9 cellular contexts compared by ENCODE assay signal in the genomic region with DNA sequence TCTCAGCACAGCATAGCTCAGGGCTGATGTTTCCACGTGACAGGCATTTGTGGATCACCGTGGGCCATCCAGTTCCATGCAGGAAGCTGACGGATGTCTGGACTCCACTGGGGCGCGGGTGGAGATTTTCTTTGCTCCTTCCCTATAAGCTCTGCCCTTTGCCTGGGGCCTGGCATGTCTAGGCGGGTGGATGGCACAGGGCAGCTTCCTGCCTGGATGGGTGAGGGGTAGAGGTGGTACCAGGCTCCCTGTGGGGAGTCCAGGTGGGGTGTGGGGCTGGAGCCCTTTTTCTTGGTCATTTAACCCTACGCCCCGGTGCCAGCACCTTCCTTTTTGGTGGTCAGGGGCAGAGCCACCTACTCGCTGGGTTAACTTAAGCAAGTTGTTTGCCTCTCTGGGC. TPM values are rescaled to one million over a fixed set of nuclear protein-coding genes. Genes with fewer than 3 reads are reported as not detected.
A peak's percentile ranks its signal among the peaks of the same experiment; 100 is the strongest.
DNase-seq lines count a peak whose midpoint lies in the region; ATAC-seq, FAIRE-seq and TF ChIP-seq lines count a peak whose summit lies in the region.
"Had no signal": no experiment of that assay in that cellular context is flagged by ENCODE, and none has a peak within 500 bp of the region (broad histone marks: within the 10 kb centered on the region; RNA-seq: fewer than 3 reads in every experiment).

No MANE protein-coding gene starts in this region.

- H2BK15ac ChIP-seq in H9 (ENCODE audit: low read depth, low read length): no peak overlapping the region

- BruUV-seq in mammary epithelial cell (replicated peaks; lab: Mats Ljungman, UMichigan): no TSS peak

- no peak overlapping the region for H4K5ac ChIP-seq in H9 (ENCODE audit: insufficient read length, low read depth, low read length)

- POLR2A ChIA-PET in HEK293T (lab: Yijun Ruan, JAX): interaction anchor here (0.6 kb wide), 1 partner anchor 10 kb away, joined by 3 read pairs; no protein-coding TSS in a partner anchor

- H3K27me3 ChIP-seq in H9 (ENCODE audit: insufficient read depth, low read length): no peaks in the 10 kb centered on the region; the same call in 1 of the 2 replicates
- no peaks in the 10 kb centered on the region for H3K27me3 ChIP-seq in mammary epithelial cell (ENCODE audit: insufficient read depth, low read length)
- H3K27me3 ChIP-seq: thyroid gland had no signal

- peaks cover 7% of the 10 kb centered on the region for H3K36me3 ChIP-seq in mammary epithelial cell (ENCODE audit: insufficient read depth, low read length)
- H3K36me3 ChIP-seq: thyroid gland had no signal

- H3K27ac Mint-ChIP-seq in H9: no peak overlapping the region
- peak overlapping the region; percentile 17 to 38 for H3K27ac Mint-ChIP-seq in natural killer cell treated with Interleukin-12 subunit alpha and Interleukin-12 subunit beta and Interleukin-15 and Interleukin-18, amount 100 ng/mL, for 72 hours

- H3K23me2 ChIP-seq in H9 (ENCODE audit: insufficient read length, low read depth, low read length, poor library complexity, severe bottlenecking): peaks cover 28% of the 10 kb centered on the region

- H3K18ac ChIP-seq in H9 (ENCODE audit: insufficient read length, low read depth, low read length): no peak overlapping the region

- H3K23ac ChIP-seq in H9 (ENCODE audit: insufficient read length, low read depth, low read length): no peak overlapping the region

- CTCF ChIA-PET in mammary epithelial cell (lab: Charles Lee; ENCODE audit: low non-redundant PET) (interaction anchor here (0.6 kb wide), 1 partner anchor 105 kb away, joined by 3 read pairs; no protein-coding TSS in a partner anchor), HEK293T (lab: Yijun Ruan, JAX) (no interaction called here)

- H4K91ac ChIP-seq in H9 (ENCODE audit: insufficient read length, low read depth, low read length): no peak overlapping the region

- H3K27ac ChIP-seq in 22Rv1: peak overlapping the region; percentile 82
- H3K27ac ChIP-seq in H9 (ENCODE audit: insufficient read length, low read depth, low read length): no peak overlapping the region
- peak overlapping the region; percentile 38 for H3K27ac ChIP-seq in mammary epithelial cell (ENCODE audit: insufficient read depth, low read depth, low read length)

- no peaks in the 10 kb centered on the region for H3K9me3 Mint-ChIP-seq in H9
- H3K9me3 Mint-ChIP-seq in natural killer cell treated with Interleukin-12 subunit alpha and Interleukin-12 subunit beta and Interleukin-15 and Interleukin-18, amount 100 ng/mL, for 72 hours: no peaks in the 10 kb centered on the region

- peak overlapping the region in 2 of 3 experiments; percentile 19 for H3K4me3 ChIP-seq in mammary epithelial cell (replicated peaks in 1 of 3; ENCODE audit: insufficient read depth in 1 of 3, low read depth in 2 of 3, low read length in 3 of 3)

- dilution Hi-C loops in mammary epithelial cell (cut with HindIII; ENCODE audit: low sequenced_read_pairs): no loop called here

- H4K20me1 ChIP-seq in H9 (ENCODE audit: control insufficient read depth, insufficient read depth, insufficient read length) (no peaks in the 10 kb centered on the region), mammary epithelial cell (ENCODE audit: insufficient read depth, low read length) (no peaks in the 10 kb centered on the region)

- H3T11ph ChIP-seq in H9 (ENCODE audit: low read length): no peak overlapping the region

- H3K9me3 ChIP-seq in H9 (ENCODE audit: control insufficient read depth, low read depth, low read length) (no peaks in the 10 kb centered on the region), mammary epithelial cell (replicated peaks; ENCODE audit: insufficient read depth, low read length) (no peaks in the 10 kb centered on the region)
- H3K9me3 ChIP-seq: thyroid gland had no signal

- no peak overlapping the region for H2BK20ac ChIP-seq in H9 (ENCODE audit: low read depth, low read length, poor library complexity, severe bottlenecking)

- H2AK5ac ChIP-seq in H9 (ENCODE audit: insufficient read length, low read length): no peak overlapping the region

- no peaks in the 10 kb centered on the region; a peak in 2 of 7 replicates for H3K36me3 Mint-ChIP-seq in H9 (ENCODE audit: insufficient read depth in 1 of 3, low read depth in 3 of 3)
- peaks cover 7% of the 10 kb centered on the region for H3K36me3 Mint-ChIP-seq in natural killer cell treated with Interleukin-12 subunit alpha and Interleukin-12 subunit beta and Interleukin-15 and Interleukin-18, amount 100 ng/mL, for 72 hours

- H3K79me1 ChIP-seq in H9 (ENCODE audit: insufficient read depth, low read depth, low read length, poor library complexity, severe bottlenecking): no peaks in the 10 kb centered on the region

- H3K79me2 ChIP-seq in H9 (ENCODE audit: insufficient read depth, low read length) (no peaks in the 10 kb centered on the region), mammary epithelial cell (ENCODE audit: insufficient read depth, low read length) (peaks cover 92% of the 10 kb centered on the region)

- H3K27me3 Mint-ChIP-seq in H9 (ENCODE audit: low read depth): peaks cover 32% of the 10 kb centered on the region
- no peaks in the 10 kb centered on the region for H3K27me3 Mint-ChIP-seq in natural killer cell treated with Interleukin-12 subunit alpha and Interleukin-12 subunit beta and Interleukin-15 and Interleukin-18, amount 100 ng/mL, for 72 hours

- DNase-seq in H9 (no peak), mammary epithelial cell (peak; percentile 53), GM19239 (ENCODE audit: insufficient read length, low spot score) (no peak), HEK293T (ENCODE audit: extremely low spot score) (no peak)
- no peak for DNase-seq in natural killer cell treated with Interleukin-12 subunit alpha and Interleukin-12 subunit beta and Interleukin-15 and Interleukin-18, amount 100 ng/mL, for 72 hours (ENCODE audit: low spot score)
- DNase-seq in central memory CD4-positive, alpha-beta T cell: no peak
- no peak for DNase-seq in activated CD4-positive, alpha-beta T cell treated with anti-CD3 and anti-CD28 coated beads, Interleukin-2, amount 50 U/mL, for 48 hours

- no peak overlapping the region for H4K8ac ChIP-seq in H9 (replicated peaks; ENCODE audit: insufficient read length, low read depth, low read length)

- H2BK5ac ChIP-seq in H9 (ENCODE audit: insufficient read length, low read length): no peak overlapping the region

- no peak overlapping the region for H3K56ac ChIP-seq in H9 (ENCODE audit: insufficient read length, low read depth, low read length)

- in situ Hi-C loops in mammary epithelial cell (cut with MboI; ENCODE audit: low sequenced_read_pairs in 2 of 2): no loop called here

- H3K4ac ChIP-seq in H9 (ENCODE audit: low read depth, low read length): no peak overlapping the region

- no peak overlapping the region for H2BK120ac ChIP-seq in H9 (ENCODE audit: low read depth, low read length, poor library complexity, severe bottlenecking)

- no peak overlapping the region for H2BK12ac ChIP-seq in H9 (ENCODE audit: insufficient read length, low read depth, low read length)

- intact Hi-C loops in mammary epithelial cell (cut with micrococcal nuclease): loop anchor here (1.0 kb wide), 1 partner anchor 12 kb away; no protein-coding TSS in a partner anchor

- no peak overlapping the region for H3K9ac ChIP-seq in H9 (ENCODE audit: extremely low read depth, insufficient read length, low read length)
- peak overlapping the region; percentile 44 for H3K9ac ChIP-seq in mammary epithelial cell (ENCODE audit: insufficient read depth, low read length)

- no peak overlapping the region for H2AFZ ChIP-seq in H9 (ENCODE audit: low read length)
- H2AFZ ChIP-seq in mammary epithelial cell (ENCODE audit: low read depth, low read length): peak overlapping the region; percentile 64

- peak overlapping the region in 1 of 2 experiments; percentile 38; a peak in 2 of 5 replicates for H3K4me3 Mint-ChIP-seq in H9
- no peak overlapping the region for H3K4me3 Mint-ChIP-seq in natural killer cell treated with Interleukin-12 subunit alpha and Interleukin-12 subunit beta and Interleukin-15 and Interleukin-18, amount 100 ng/mL, for 72 hours

- no peak for FAIRE-seq in GM19239 (lab: Jason Lieb, UNC)

- no peak overlapping the region for H3K14ac ChIP-seq in H9 (ENCODE audit: insufficient read depth, low read length)

- ATAC-seq in natural killer cell treated with Interleukin-12 subunit alpha and Interleukin-12 subunit beta and Interleukin-15 and Interleukin-18, amount 100 ng/mL, for 72 hours: no peak

- peaks cover 35 to 41% of the 10 kb centered on the region in 2 experiments for H3K4me1 Mint-ChIP-seq in H9
- H3K4me1 Mint-ChIP-seq in natural killer cell treated with Interleukin-12 subunit alpha and Interleukin-12 subunit beta and Interleukin-15 and Interleukin-18, amount 100 ng/mL, for 72 hours (ENCODE audit: low read depth in 2 of 2): peaks cover 28 to 36% of the 10 kb centered on the region in 2 donors

- no CpG with 5 or more reads among the region's 9 CpGs for WGBS in H9 (ENCODE audit: extremely low coverage, insufficient read length, low lambda C conversion rate)
- 0% methylated on average over 2 of the region's 9 CpGs for WGBS in mammary epithelial cell (ENCODE audit: low coverage, missing lambda C conversion rate)

- H3K4me2 ChIP-seq in H9 (ENCODE audit: insufficient read depth, insufficient read length, low read length): peak overlapping the region; percentile 63
- H3K4me2 ChIP-seq in mammary epithelial cell (ENCODE audit: insufficient read depth, low read depth, low read length): peak overlapping the region; percentile 69

- TF ChIP-seq CTCF in 22Rv1 (IDR thresholded peaks at IDR 0.05) (no peak), H9 (conservative IDR thresholded peaks at IDR 0.05) (no peak), mammary epithelial cell (conservative IDR thresholded peaks at IDR 0.05 in 1 of 2, IDR thresholded peaks at IDR 0.05 in 1 of 2; ENCODE audit: extremely low read depth in 1 of 2, insufficient read depth in 1 of 2, low read depth in 1 of 2, low read length in 2 of 2) (no peak)

- H3K4me1 ChIP-seq in H9 (ENCODE audit: insufficient read depth, low read length) (no peaks in the 10 kb centered on the region; the same call in 1 of the 2 replicates), mammary epithelial cell (ENCODE audit: insufficient read depth, low read length) (peaks cover 39% of the 10 kb centered on the region)

TF ChIP-seq in HEK293T, 16 proteins besides CTCF, POLR2A, EP300 and RAD21 (continues in another document):
- no peak for TF ChIP-seq L3MBTL2 (conservative IDR thresholded peaks at IDR 0.05)
- TF ChIP-seq, protein P1, sequence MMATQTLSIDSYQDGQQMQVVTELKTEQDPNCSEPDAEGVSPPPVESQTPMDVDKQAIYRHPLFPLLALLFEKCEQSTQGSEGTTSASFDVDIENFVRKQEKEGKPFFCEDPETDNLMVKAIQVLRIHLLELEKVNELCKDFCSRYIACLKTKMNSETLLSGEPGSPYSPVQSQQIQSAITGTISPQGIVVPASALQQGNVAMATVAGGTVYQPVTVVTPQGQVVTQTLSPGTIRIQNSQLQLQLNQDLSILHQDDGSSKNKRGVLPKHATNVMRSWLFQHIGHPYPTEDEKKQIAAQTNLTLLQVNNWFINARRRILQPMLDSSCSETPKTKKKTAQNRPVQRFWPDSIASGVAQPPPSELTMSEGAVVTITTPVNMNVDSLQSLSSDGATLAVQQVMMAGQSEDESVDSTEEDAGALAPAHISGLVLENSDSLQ (IDR thresholded peaks at IDR 0.05): no peak

RNA-seq across cellular contexts. Expression of a gene that starts 10.4 kb away (rescaled TPM):
- total RNA-seq in H9 (2021) (10.3 and 11.5 TPM in 2 replicates), mammary epithelial cell (10 to 100 TPM in 1 of 2 donors, 1 to 10 TPM in 1; 6.5 to 23.0 TPM)
- 14.9 TPM for polyA plus RNA-seq in mammary epithelial cell
- polyA minus RNA-seq in mammary epithelial cell: 7.6 TPM
- total RNA-seq in natural killer cell treated with Interleukin-12 subunit alpha and Interleukin-12 subunit beta and Interleukin-15 and Interleukin-18, amount 100 ng/mL, for 72 hours: 10 to 100 TPM; 29.6 to 58.2 TPM

Comparison
In these comparisons a context has a peak if more than half of its experiments do, and no peak if none do; other contexts are left out.
1. H3K27ac Mint-ChIP-seq: peak in natural killer cell treated with Interleukin-12 subunit alpha and Interleukin-12 subunit beta and Interleukin-15 and Interleukin-18, amount 100 ng/mL, for 72 hours (2 of 2); none in H9 (0 of 3).